In genomic region chr13:107587681-107588080, GRCh38 we compare ENCODE assay signal across 17 cellular contexts.
A peak's percentile ranks its signal among the peaks of the same experiment; 100 is the strongest.
DNase-seq lines count a peak whose midpoint lies in the region; ATAC-seq and TF ChIP-seq lines count a peak whose summit lies in the region.
"Had no signal": no experiment of that assay in that cellular context is flagged by ENCODE, and none has a peak within 500 bp of the region (broad histone marks: within the 10 kb centered on the region; RNA-seq: fewer than 3 reads in every experiment).

No MANE protein-coding gene starts in this region.

- H3K27me3 ChIP-seq in endocrine pancreas (ENCODE audit: control insufficient read depth, insufficient read depth, low read length) = no peaks in the 10 kb centered on the region
- H3K27me3 ChIP-seq: BLaER1 treated with 17β-estradiol and CSF1 and Interleukin-3, amounts not matched to agents 10 nM and 100 nM had no signal

- H3K4me3 ChIP-seq in endocrine pancreas (ENCODE audit: control insufficient read depth, insufficient read depth, low read length) = peak overlapping the region; percentile 16
- H3K4me3 ChIP-seq: A549; BLaER1 treated with 17β-estradiol and CSF1 and Interleukin-3, amounts not matched to agents 10 nM and 100 nM; GM12878 had no signal

- no peaks in the 10 kb centered on the region for H3K9me3 ChIP-seq in endocrine pancreas (ENCODE audit: control insufficient read depth, low read length)
- H3K9me3 ChIP-seq: A549; BLaER1 treated with 17β-estradiol and CSF1 and Interleukin-3, amounts not matched to agents 10 nM and 100 nM; Caco-2 had no signal

- no peaks in the 10 kb centered on the region for H3K36me3 ChIP-seq in endocrine pancreas (ENCODE audit: control insufficient read depth, insufficient read depth, low read length)
- H3K36me3 ChIP-seq: BLaER1 treated with 17β-estradiol and CSF1 and Interleukin-3, amounts not matched to agents 10 nM and 100 nM had no signal

- H3K36me3 Mint-ChIP-seq in WTC11 = no peaks in the 10 kb centered on the region
- H3K36me3 Mint-ChIP-seq: CD8-positive, alpha-beta T cell had no signal

- CTCF ChIA-PET in WTC11 (lab: Charles Lee) = no interaction called here

- peaks cover 17% of the 10 kb centered on the region for H3K27me3 Mint-ChIP-seq in WTC11 (ENCODE audit: low read depth)
- H3K27me3 Mint-ChIP-seq: B cell; CD4-positive, alpha-beta T cell had no signal

- POLR2A ChIA-PET in WTC11 (lab: Charles Lee) = no interaction called here

- H3K4me1 ChIP-seq in endocrine pancreas (ENCODE audit: control insufficient read depth, insufficient read depth, low read length) = peaks cover 26% of the 10 kb centered on the region
- H3K4me1 ChIP-seq: A549; BLaER1 treated with 17β-estradiol and CSF1 and Interleukin-3, amounts not matched to agents 10 nM and 100 nM; Caco-2 had no signal

- H3K4me3 Mint-ChIP-seq in WTC11 = no peak overlapping the region
- H3K4me3 Mint-ChIP-seq: B cell; CD4-positive, alpha-beta T cell; CD8-positive, alpha-beta T cell had no signal

- H3K9me3 Mint-ChIP-seq in WTC11 = no peaks in the 10 kb centered on the region
- H3K9me3 Mint-ChIP-seq: CD4-positive, alpha-beta T cell had no signal

- peak; percentile 10 for DNase-seq in NCI-H1694 treated with DMSO at 0.1 percent for 48 hours (lab: John Stamatoyannopoulos, UW)
- DNase-seq in NCI-H1694 (lab: John Stamatoyannopoulos, UW) = no peak
- peak; percentile 57 for DNase-seq in cerebellar cortex (ENCODE audit: low spot score)
- no peak for DNase-seq in WTC11 (ENCODE audit: low spot score)
- DNase-seq in epidermal melanocyte (ENCODE audit: insufficient read length, low spot score) = no peak
- DNase-seq: AML-193; Caco-2; Calu3; CD4-positive, alpha-beta T cell; CD8-positive, alpha-beta T cell; DMS79 treated with DMSO at 0.1 percent for 48 hours; GDM1 had no signal

- no peak for TF ChIP-seq CTCF in WTC11 (IDR thresholded peaks at IDR 0.05)

- H3K27ac Mint-ChIP-seq in WTC11 = no peak overlapping the region
- H3K27ac Mint-ChIP-seq: B cell; CD4-positive, alpha-beta T cell; CD8-positive, alpha-beta T cell had no signal

- ATAC-seq in WTC11 = no peak
- ATAC-seq: A549; CD8-positive, alpha-beta T cell; GM12878 had no signal

- no peaks in the 10 kb centered on the region for H3K4me1 Mint-ChIP-seq in WTC11
- H3K4me1 Mint-ChIP-seq: B cell had no signal

- no peak overlapping the region for H3K9ac ChIP-seq in endocrine pancreas (ENCODE audit: control insufficient read depth, insufficient read depth, low read length)
- H3K9ac ChIP-seq: BLaER1 treated with 17β-estradiol and CSF1 and Interleukin-3, amounts not matched to agents 10 nM and 100 nM had no signal

TF ChIP-seq in WTC11, 78 proteins besides CTCF, POLR2A, EP300 and RAD21:
- no peak for TF ChIP-seq PRRX2 (CRISPR knock-in tag; IDR thresholded peaks at IDR 0.05)
- TF ChIP-seq EMX1 (CRISPR knock-in tag; IDR thresholded peaks at IDR 0.05) = no peak
- TF ChIP-seq ARID4B (CRISPR knock-in tag; IDR thresholded peaks at IDR 0.05; ENCODE audit: borderline replicate concordance) = no peak
- TF ChIP-seq TEAD1 (CRISPR knock-in tag; IDR thresholded peaks at IDR 0.05) = no peak
- no peak for TF ChIP-seq NFATC4 (CRISPR knock-in tag; IDR thresholded peaks at IDR 0.05)
- no peak for TF ChIP-seq SMAD4 (CRISPR knock-in tag; IDR thresholded peaks at IDR 0.05)
- no peak for TF ChIP-seq MYBL2 (CRISPR knock-in tag; IDR thresholded peaks at IDR 0.05)
- TF ChIP-seq ZNF138 (CRISPR knock-in tag; conservative IDR thresholded peaks at IDR 0.05) = no peak
- TF ChIP-seq ZBTB21 (CRISPR knock-in tag; IDR thresholded peaks at IDR 0.05; ENCODE audit: borderline replicate concordance) = no peak
- TF ChIP-seq, protein P1, sequence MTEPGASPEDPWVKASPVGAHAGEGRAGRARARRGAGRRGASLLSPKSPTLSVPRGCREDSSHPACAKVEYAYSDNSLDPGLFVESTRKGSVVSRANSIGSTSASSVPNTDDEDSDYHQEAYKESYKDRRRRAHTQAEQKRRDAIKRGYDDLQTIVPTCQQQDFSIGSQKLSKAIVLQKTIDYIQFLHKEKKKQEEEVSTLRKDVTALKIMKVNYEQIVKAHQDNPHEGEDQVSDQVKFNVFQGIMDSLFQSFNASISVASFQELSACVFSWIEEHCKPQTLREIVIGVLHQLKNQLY (CRISPR knock-in tag; IDR thresholded peaks at IDR 0.05) = no peak
- no peak for TF ChIP-seq SMAD3 (CRISPR knock-in tag; IDR thresholded peaks at IDR 0.05; ENCODE audit: borderline replicate concordance)
- TF ChIP-seq ESRRA (CRISPR knock-in tag; IDR thresholded peaks at IDR 0.05; ENCODE audit: borderline replicate concordance) = no peak
- no peak for TF ChIP-seq ZNF423 (CRISPR knock-in tag; IDR thresholded peaks at IDR 0.05)
- TF ChIP-seq, protein P2, sequence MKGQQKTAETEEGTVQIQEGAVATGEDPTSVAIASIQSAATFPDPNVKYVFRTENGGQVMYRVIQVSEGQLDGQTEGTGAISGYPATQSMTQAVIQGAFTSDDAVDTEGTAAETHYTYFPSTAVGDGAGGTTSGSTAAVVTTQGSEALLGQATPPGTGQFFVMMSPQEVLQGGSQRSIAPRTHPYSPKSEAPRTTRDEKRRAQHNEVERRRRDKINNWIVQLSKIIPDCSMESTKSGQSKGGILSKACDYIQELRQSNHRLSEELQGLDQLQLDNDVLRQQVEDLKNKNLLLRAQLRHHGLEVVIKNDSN (CRISPR knock-in tag; IDR thresholded peaks at IDR 0.05) = no peak
TF ChIP-seq in WTC11: peak in this region for 0.

Comparison
In these comparisons a context has a peak if more than half of its experiments do, and no peak if none do; other contexts are left out.
1. DNase-seq: peak in NCI-H1694 treated with DMSO at 0.1 percent for 48 hours (single experiment) and cerebellar cortex (single experiment); none in NCI-H1694 (single experiment), WTC11 (single experiment) and epidermal melanocyte (single experiment).